In the genomic region with DNA sequence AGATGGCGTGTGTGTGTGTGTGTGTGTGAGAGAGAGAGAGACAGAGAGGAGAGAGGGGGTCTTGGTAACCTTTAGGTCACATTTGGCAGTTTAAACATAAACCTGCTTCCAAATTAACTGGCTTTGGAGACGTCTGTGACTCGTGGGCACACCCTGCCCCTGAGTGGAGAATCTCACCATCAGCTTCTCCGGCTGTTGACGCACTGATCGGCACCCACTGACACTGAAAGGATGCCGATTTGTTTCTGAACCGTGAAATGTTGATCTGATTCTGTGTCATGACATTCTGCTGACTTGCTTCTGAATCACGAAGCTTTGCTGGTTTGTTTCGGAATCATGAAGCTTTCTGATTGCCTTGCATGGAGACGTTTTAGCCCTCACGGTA, we compare ENCODE assay signal across 12 cellular contexts.
"Had no signal": no experiment of that assay in that cellular context is flagged by ENCODE, and none has a peak within 500 bp of the region (broad histone marks: within the 10 kb centered on the region; RNA-seq: fewer than 3 reads in every experiment).

No MANE protein-coding gene starts in this region.

- H3K4me3 ChIP-seq: gastroesophageal sphincter, ovary, thyroid gland, vagina had no signal

- ATAC-seq: activated CD8-positive, alpha-beta T cell treated with anti-CD3 and anti-CD28 coated beads, Interleukin-2, amount 10 ng/mL, durations not matched to agents 7 days and 5 days; gastroesophageal sphincter had no signal

- H3K27ac Mint-ChIP-seq: activated CD8-positive, alpha-beta T cell treated with anti-CD3 and anti-CD28 coated beads, Interleukin-2, amount 10 ng/mL, durations not matched to agents 7 days and 5 days had no signal

- H3K27me3 ChIP-seq: ovary, thyroid gland, vagina had no signal

- DNase-seq: activated CD8-positive, alpha-beta T cell treated with anti-CD3 and anti-CD28 coated beads, Interleukin-2, amount 10 ng/mL, durations not matched to agents 7 days and 5 days; activated gamma-delta T cell; activated T-cell treated with anti-CD3 and anti-CD28 coated beads, Interleukin-2, amount 50 U/mL, for 1 hour; caudate nucleus; effector memory CD4-positive, alpha-beta T cell; ovary; stimulated activated CD4-positive, alpha-beta T cell treated with anti-CD3 and anti-CD28 coated beads, Interleukin-4, amount 100 ng/mL, for 24 hours; T1000; thyroid gland had no signal

- H3K4me3 Mint-ChIP-seq: activated CD8-positive, alpha-beta T cell treated with anti-CD3 and anti-CD28 coated beads, Interleukin-2, amount 10 ng/mL, durations not matched to agents 7 days and 5 days had no signal

- H3K4me1 ChIP-seq: gastroesophageal sphincter, thyroid gland, vagina had no signal

- H3K9me3 ChIP-seq: gastroesophageal sphincter, ovary, thyroid gland, vagina had no signal

- H3K36me3 ChIP-seq: gastroesophageal sphincter, ovary, thyroid gland, vagina had no signal

- H3K27ac ChIP-seq: gastroesophageal sphincter, ovary, thyroid gland, vagina, VCaP had no signal
